In the genomic region with DNA sequence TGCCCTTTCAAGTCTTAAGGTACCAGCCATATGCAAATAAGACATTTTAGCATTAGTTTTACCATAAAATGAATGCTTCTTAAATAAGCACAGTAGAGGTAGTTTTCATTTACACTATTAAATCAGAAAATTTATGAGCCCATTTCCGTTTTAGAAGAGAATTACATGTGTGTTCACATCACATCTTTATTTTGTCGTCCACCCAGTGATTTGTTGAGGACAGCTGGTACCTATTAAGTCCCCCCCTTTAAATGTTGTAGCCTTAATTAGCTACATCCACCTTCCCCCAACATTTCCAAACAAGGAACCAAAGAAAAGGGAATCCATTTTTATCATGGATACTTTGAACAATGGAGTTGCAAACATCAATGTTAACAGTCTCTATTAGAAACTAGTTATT, we compare ENCODE assay signal across 1 cellular context.
TF ChIP-seq lines count a peak whose summit lies in the region.

No MANE protein-coding gene starts in this region.

TF ChIP-seq in HCT116, 20 proteins besides CTCF, POLR2A, EP300 and RAD21 (continued from another document):
- TF ChIP-seq, protein P1, sequence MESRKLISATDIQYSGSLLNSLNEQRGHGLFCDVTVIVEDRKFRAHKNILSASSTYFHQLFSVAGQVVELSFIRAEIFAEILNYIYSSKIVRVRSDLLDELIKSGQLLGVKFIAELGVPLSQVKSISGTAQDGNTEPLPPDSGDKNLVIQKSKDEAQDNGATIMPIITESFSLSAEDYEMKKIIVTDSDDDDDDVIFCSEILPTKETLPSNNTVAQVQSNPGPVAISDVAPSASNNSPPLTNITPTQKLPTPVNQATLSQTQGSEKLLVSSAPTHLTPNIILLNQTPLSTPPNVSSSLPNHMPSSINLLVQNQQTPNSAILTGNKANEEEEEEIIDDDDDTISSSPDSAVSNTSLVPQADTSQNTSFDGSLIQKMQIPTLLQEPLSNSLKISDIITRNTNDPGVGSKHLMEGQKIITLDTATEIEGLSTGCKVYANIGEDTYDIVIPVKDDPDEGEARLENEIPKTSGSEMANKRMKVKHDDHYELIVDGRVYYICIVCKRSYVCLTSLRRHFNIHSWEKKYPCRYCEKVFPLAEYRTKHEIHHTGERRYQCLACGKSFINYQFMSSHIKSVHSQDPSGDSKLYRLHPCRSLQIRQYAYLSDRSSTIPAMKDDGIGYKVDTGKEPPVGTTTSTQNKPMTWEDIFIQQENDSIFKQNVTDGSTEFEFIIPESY (IDR thresholded peaks at IDR 0.05; ENCODE audit: extremely low read depth, insufficient replicate concordance, low read length) = no peak
- TF ChIP-seq SP1 (IDR thresholded peaks at IDR 0.05; ENCODE audit: low read depth) = no peak
- no peak for TF ChIP-seq TCF7L2 (IDR thresholded peaks at IDR 0.05; ENCODE audit: borderline replicate concordance, extremely low read depth, insufficient read depth, insufficient read length)
- no peak for TF ChIP-seq EZH2 (IDR thresholded peaks at IDR 0.05)
- no peak for TF ChIP-seq CEBPB (IDR thresholded peaks at IDR 0.05; ENCODE audit: low read depth)
- TF ChIP-seq MAX (IDR thresholded peaks at IDR 0.05) = no peak
- TF ChIP-seq ZFX (IDR thresholded peaks at IDR 0.05) = no peak
- TF ChIP-seq SIN3A (IDR thresholded peaks at IDR 0.05; ENCODE audit: low read depth) = no peak
- no peak for TF ChIP-seq FOSL1 (IDR thresholded peaks at IDR 0.05; ENCODE audit: low read depth)
- no peak for TF ChIP-seq ZNF274 (IDR thresholded peaks at IDR 0.05; ENCODE audit: low read depth, low read length)
- TF ChIP-seq ELF1 (IDR thresholded peaks at IDR 0.05; ENCODE audit: borderline replicate concordance, low read depth) = no peak
- no peak for TF ChIP-seq JUND (IDR thresholded peaks at IDR 0.05)
- TF ChIP-seq YY1 (IDR thresholded peaks at IDR 0.05; ENCODE audit: extremely low read depth, insufficient replicate concordance, low read depth, low read length) = no peak
TF ChIP-seq in HCT116: peak in this region for 0.
